8 cellular contexts compared by ENCODE assay signal in the genomic region with DNA sequence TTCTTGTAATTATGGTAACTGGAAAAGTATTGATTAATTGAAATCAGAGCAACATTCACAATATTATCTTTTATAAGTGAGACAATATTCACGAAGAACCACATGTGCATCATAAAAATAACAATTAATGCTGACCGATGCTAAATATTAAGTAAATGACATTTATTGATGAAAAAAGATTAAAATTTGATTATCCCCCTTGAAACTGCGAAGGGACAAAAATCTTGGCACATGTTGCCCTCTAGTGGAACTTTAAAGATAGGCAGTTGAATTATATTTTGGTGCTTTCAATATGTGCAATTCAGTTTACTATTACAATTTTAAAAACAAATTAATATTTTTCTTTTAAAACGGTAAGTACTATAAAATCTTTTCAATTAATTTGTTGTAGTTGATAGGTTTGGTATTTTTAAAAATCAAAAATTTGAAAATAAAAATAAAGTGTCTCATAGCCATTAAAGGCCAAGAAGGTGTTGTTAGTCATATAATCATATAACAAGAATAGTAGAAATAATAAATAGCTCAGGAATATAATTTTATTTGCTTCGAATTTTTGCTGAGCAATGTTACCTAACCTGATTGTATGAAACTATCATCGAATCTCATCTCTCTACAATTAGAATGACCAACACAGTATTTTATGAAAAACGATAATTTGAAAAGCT.
DNase-seq lines count a peak whose midpoint lies in the region; ATAC-seq, FAIRE-seq and TF ChIP-seq lines count a peak whose summit lies in the region.

No MANE protein-coding gene starts in this region.

- POLR2A ChIA-PET in HepG2 (lab: Yijun Ruan, JAX): no interaction called here

- no peaks in the 10 kb centered on the region for H3K27me3 Mint-ChIP-seq in activated T-helper 2 cell treated with anti-CD3 and anti-CD28 coated beads, Interferon-gamma antibody, Interleukin-2, Interleukin-4, amounts not matched to agents 10 μg/mL and 5 μg/mL and 100 μg/mL, durations not matched to agents 14 hours and 24 hours and 36 hours (ENCODE audit: low read depth)

- no peaks in the 10 kb centered on the region for H4K20me1 ChIP-seq in HepG2 (ENCODE audit: insufficient read depth, low read length)

- H3K9me3 Mint-ChIP-seq in activated T-helper 2 cell treated with anti-CD3 and anti-CD28 coated beads, Interferon-gamma antibody, Interleukin-2, Interleukin-4, amounts not matched to agents 10 μg/mL and 5 μg/mL and 100 μg/mL, durations not matched to agents 14 hours and 24 hours and 36 hours: peaks cover 4% of the 10 kb centered on the region

- no peak overlapping the region for H3K27ac ChIP-seq in WERI-Rb-1
- no peak overlapping the region for H3K27ac ChIP-seq in HepG2 (ENCODE audit: extremely low read length, insufficient read depth, low read length)

- H3K9ac ChIP-seq in HepG2 (ENCODE audit: insufficient read depth, low read depth, low read length): no peak overlapping the region

- CTCF ChIA-PET in HepG2 (lab: Yijun Ruan, JAX; ENCODE audit: low intra/inter-chr PET ratio, low total read pairs): no interaction called here

- TF ChIP-seq CTCF in D721Med (IDR thresholded peaks at IDR 0.05; ENCODE audit: insufficient read depth, missing control alignments) (peak; percentile 68), WERI-Rb-1 (IDR thresholded peaks at IDR 0.05; ENCODE audit: low read depth, low read length) (peak; percentile 23; the same call in 1 of the 2 replicates), HepG2 (CRISPR knock-in tag; IDR thresholded peaks at IDR 0.05) (peak; percentile 51)

- H3K27me3 ChIP-seq in WERI-Rb-1 (ENCODE audit: insufficient read depth, low read depth, severe bottlenecking): no peaks in the 10 kb centered on the region
- H3K27me3 ChIP-seq in HepG2 (ENCODE audit: control insufficient read depth in 1 of 2, insufficient read depth in 2 of 2, low read length in 2 of 2): no peaks in the 10 kb centered on the region

- no peak overlapping the region for H2AFZ ChIP-seq in HepG2 (ENCODE audit: low read length)

- peak; percentile 81 for ATAC-seq in HG02884 (IDR thresholded peaks at IDR 0.05; ENCODE audit: unreplicated experiment)
- ATAC-seq in HepG2: no peak
- ATAC-seq in HG03457 (IDR thresholded peaks at IDR 0.05; ENCODE audit: unreplicated experiment): no peak
- no peak for ATAC-seq in GM19455 (IDR thresholded peaks at IDR 0.05; ENCODE audit: unreplicated experiment)

- H3K9me3 ChIP-seq in WERI-Rb-1 (ENCODE audit: severe bottlenecking): no peaks in the 10 kb centered on the region
- H3K9me3 ChIP-seq in HepG2 (ENCODE audit: low read length): no peaks in the 10 kb centered on the region

- peak; percentile 56 for FAIRE-seq in D721Med (lab: Jason Lieb, UNC)
- FAIRE-seq in HepG2 (lab: Jason Lieb, UNC): no peak

- H3K27ac Mint-ChIP-seq in activated T-helper 2 cell treated with anti-CD3 and anti-CD28 coated beads, Interferon-gamma antibody, Interleukin-2, Interleukin-4, amounts not matched to agents 10 μg/mL and 5 μg/mL and 100 μg/mL, durations not matched to agents 14 hours and 24 hours and 36 hours: no peak overlapping the region

- BruUV-seq in HepG2 (replicated peaks; lab: Mats Ljungman, UMichigan): no TSS peak

- intact Hi-C loops in HepG2 (cut with micrococcal nuclease; ENCODE audit: unreplicated experiment): loop anchor here (1.0 to 2.0 kb wide), 2 partner anchors 134 to 411 kb away; no protein-coding TSS in a partner anchor
- intact Hi-C loops in activated T-helper 2 cell treated with anti-CD3 and anti-CD28 coated beads, Interferon-gamma antibody, Interleukin-2, Interleukin-4, amounts not matched to agents 10 μg/mL and 5 μg/mL and 100 μg/mL, durations not matched to agents 14 hours and 24 hours and 36 hours (cut with micrococcal nuclease): no loop called here

- H3K4me2 ChIP-seq in HepG2 (ENCODE audit: low read depth, low read length): no peak overlapping the region

- in situ Hi-C loops in HepG2 (cut with HindIII; ENCODE audit: extremely low pct_ligation_motif_present, low pct_unique_long_range_greater_than_20kb): no loop called here

- H3K36me3 ChIP-seq in WERI-Rb-1 (no peaks in the 10 kb centered on the region), HepG2 (replicated peaks in 1 of 2; ENCODE audit: control insufficient read depth in 1 of 2, insufficient read depth in 2 of 2, low read length in 2 of 2) (no peaks in the 10 kb centered on the region)

- WGBS in HepG2 (ENCODE audit: low lambda C conversion rate): 7% methylated on average over 7 of the region's 7 CpGs

- no peak for DNase-seq in D721Med (ENCODE audit: insufficient read length, low spot score)
- DNase-seq in WERI-Rb-1: no peak
- DNase-seq in HepG2 (ENCODE audit: low spot score): no peak
- no peak for DNase-seq in activated gamma-delta T cell (lab: John Stamatoyannopoulos, UW)
- DNase-seq in activated T-helper 2 cell treated with anti-CD3 and anti-CD28 coated beads, Interferon-gamma antibody, Interleukin-2, Interleukin-4, amounts not matched to agents 10 μg/mL and 5 μg/mL and 100 μg/mL, durations not matched to agents 14 hours and 24 hours and 36 hours (ENCODE audit: low spot score): no peak

- H3K36me3 Mint-ChIP-seq in activated T-helper 2 cell treated with anti-CD3 and anti-CD28 coated beads, Interferon-gamma antibody, Interleukin-2, Interleukin-4, amounts not matched to agents 10 μg/mL and 5 μg/mL and 100 μg/mL, durations not matched to agents 14 hours and 24 hours and 36 hours (ENCODE audit: low read depth): no peaks in the 10 kb centered on the region

- H3K4me3 ChIP-seq in WERI-Rb-1 (ENCODE audit: low read depth, low read length) (no peak overlapping the region), HepG2 (replicated peaks in 1 of 3; ENCODE audit: insufficient read depth in 1 of 3, low read depth in 2 of 3, low read length in 3 of 3) (no peak overlapping the region)

- no peaks in the 10 kb centered on the region for H3K4me1 ChIP-seq in HepG2 (ENCODE audit: insufficient read depth, low read length)

- TF ChIP-seq POLR2A in HepG2 (IDR thresholded peaks at IDR 0.05; ENCODE audit: insufficient read depth in 1 of 2, low read depth in 2 of 2, low read length in 2 of 2): no peak

- H3K4me1 Mint-ChIP-seq in activated T-helper 2 cell treated with anti-CD3 and anti-CD28 coated beads, Interferon-gamma antibody, Interleukin-2, Interleukin-4, amounts not matched to agents 10 μg/mL and 5 μg/mL and 100 μg/mL, durations not matched to agents 14 hours and 24 hours and 36 hours (ENCODE audit: low read depth): no peaks in the 10 kb centered on the region

- H3K79me2 ChIP-seq in HepG2 (ENCODE audit: insufficient read depth, low read length): no peaks in the 10 kb centered on the region

- TF ChIP-seq EP300 in HepG2 (IDR thresholded peaks at IDR 0.05; ENCODE audit: low read depth in 2 of 2, low read length in 2 of 2): no peak
- no peak for TF ChIP-seq EP300 in HepG2 (CRISPR knock-in tag; IDR thresholded peaks at IDR 0.05; ENCODE audit: borderline replicate concordance)

- no peak for TF ChIP-seq RAD21 in HepG2 (CRISPR knock-in tag; IDR thresholded peaks at IDR 0.05)

- no peak overlapping the region for H3K4me3 Mint-ChIP-seq in activated T-helper 2 cell treated with anti-CD3 and anti-CD28 coated beads, Interferon-gamma antibody, Interleukin-2, Interleukin-4, amounts not matched to agents 10 μg/mL and 5 μg/mL and 100 μg/mL, durations not matched to agents 14 hours and 24 hours and 36 hours (ENCODE audit: low read depth)

TF ChIP-seq in HepG2, 621 proteins besides CTCF, POLR2A, EP300 and RAD21:
- TF ChIP-seq GTF2F1 (IDR thresholded peaks at IDR 0.05; ENCODE audit: low read length): no peak
- no peak for TF ChIP-seq SALL1 (CRISPR knock-in tag; IDR thresholded peaks at IDR 0.05)
- TF ChIP-seq HNRNPL (IDR thresholded peaks at IDR 0.05; ENCODE audit: low read depth, low read length): no peak
- TF ChIP-seq MAFK (conservative IDR thresholded peaks at IDR 0.05 in 1 of 2, IDR thresholded peaks at IDR 0.05 in 1 of 2; ENCODE audit: low read length in 2 of 2): peak; percentile 93 to 97
- TF ChIP-seq ESRRA (CRISPR knock-in tag; IDR thresholded peaks at IDR 0.05; ENCODE audit: low read depth): no peak
- TF ChIP-seq MZF1 (CRISPR knock-in tag; IDR thresholded peaks at IDR 0.05; ENCODE audit: borderline replicate concordance): no peak
- TF ChIP-seq ZNF652 (CRISPR knock-in tag; IDR thresholded peaks at IDR 0.05; ENCODE audit: borderline replicate concordance, low read depth): no peak
- peak; percentile 39 for TF ChIP-seq STAG1 (CRISPR knock-in tag; IDR thresholded peaks at IDR 0.05)
- no peak for TF ChIP-seq CENPBD1 (CRISPR knock-in tag; IDR thresholded peaks at IDR 0.05; ENCODE audit: borderline replicate concordance, low read depth)
- TF ChIP-seq ZBTB42 (CRISPR knock-in tag; IDR thresholded peaks at IDR 0.05): no peak
- TF ChIP-seq MLLT10 (CRISPR knock-in tag; IDR thresholded peaks at IDR 0.05): no peak
- TF ChIP-seq ZNF205 (CRISPR knock-in tag; IDR thresholded peaks at IDR 0.05): no peak
- no peak for TF ChIP-seq RFX5 (IDR thresholded peaks at IDR 0.05; ENCODE audit: low read depth, low read length)
- no peak for TF ChIP-seq MTA1 (CRISPR knock-in tag; IDR thresholded peaks at IDR 0.05; ENCODE audit: borderline replicate concordance)
- TF ChIP-seq ZMYM4 (CRISPR knock-in tag; IDR thresholded peaks at IDR 0.05): no peak
- TF ChIP-seq MAFF (IDR thresholded peaks at IDR 0.05; ENCODE audit: low read depth, low read length): peak; percentile 95
